ENCODE assay signal across 7 cellular contexts in genomic region chr1:246931549-246932365, GRCh38. TPM values are rescaled to one million over a fixed set of nuclear protein-coding genes. Genes with fewer than 3 reads are reported as not detected.
DNase-seq lines count a peak whose midpoint lies in the region; ATAC-seq, FAIRE-seq and TF ChIP-seq lines count a peak whose summit lies in the region.

TSS of gene AHCTF1 (minus strand) at chr1:246931948. CDS start at chr1:246918370, 13,578 bp downstream.

- ATAC-seq in HG02981 (IDR thresholded peaks at IDR 0.05; ENCODE audit: unreplicated experiment) = peak; percentile 87

- in situ Hi-C loops in astrocyte of the cerebellum (cut with HindIII; ENCODE audit: low sequenced_read_pairs) = no loop called here

- TF ChIP-seq CTCF in astrocyte of the cerebellum (IDR thresholded peaks at IDR 0.05; ENCODE audit: low read depth, low read length, missing control alignments) = no peak

- DNase-seq in GM18507 (ENCODE audit: extremely low spot score, insufficient read length, low read depth) (peak; percentile 95), NCI-H2029 treated with DMSO at 0.1 percent for 48 hours (lab: John Stamatoyannopoulos, UW) (peak; percentile 92), T-helper 9 cell (peak; percentile 89), astrocyte of the cerebellum (ENCODE audit: low read depth) (peak; percentile 97), hepatic stellate cell (ENCODE audit: low spot score) (peak; percentile 97), renal cortical epithelial cell (ENCODE audit: low read depth) (peak; percentile 93)

- H3K4me3 ChIP-seq in astrocyte of the cerebellum (ENCODE audit: low read depth, low read length) = peak within 1 kb of the TSS; percentile 83

- FAIRE-seq in GM18507 (lab: Jason Lieb, UNC) = peak; percentile 97

RNA-seq across cellular contexts. Expression of gene AHCTF1, which starts in this region (rescaled TPM):
- total RNA-seq in renal cortical epithelial cell = 21.5 and 39.1 TPM in 2 replicates

Comparison
In these comparisons a context has a peak if more than half of its experiments do, and no peak if none do; other contexts are left out.
1. Peak in every context shown above with its lines: DNase-seq, ATAC-seq and H3K4me3 ChIP-seq.